In genomic region chr14:90331497-90332270, GRCh38 we compare ENCODE assay signal across 8 cellular contexts. TPM values are rescaled to one million over a fixed set of nuclear protein-coding genes. Genes with fewer than 3 reads are reported as not detected.
DNase-seq lines count a peak whose midpoint lies in the region; ATAC-seq, FAIRE-seq and TF ChIP-seq lines count a peak whose summit lies in the region.

Gene NRDE2 (minus strand): TSS chr14:90331941. CDS start chr14:90331904, 37 bp downstream.

- peak within 1 kb of the TSS; percentile 42 to 74 (median 66) for H3K4me3 ChIP-seq in pancreas
- H3K4me3 ChIP-seq in tibial artery = peak within 1 kb of the TSS; percentile 64 to 76

- H3K27ac ChIP-seq in pancreas (peak within 1 kb of the TSS; percentile 46 to 84 (median 62)), tibial artery (peak within 1 kb of the TSS; percentile 84 to 88)

- H3K27me3 ChIP-seq in pancreas (no peaks in the 10 kb centered on the region), tibial artery (peaks cover 0 to 4% of the 10 kb centered on the region in 2 donors)

- ATAC-seq in HG02840 (IDR thresholded peaks at IDR 0.05; ENCODE audit: low FRiP score, unreplicated experiment) (peak; percentile 87), Right ventricle myocardium superior (ENCODE audit: poor library complexity) (peak; percentile 99), pancreas (peak; percentile 99 to 100 (median 99))

- DNase-seq in GM12892 (ENCODE audit: insufficient read length) (peak; percentile 73), NCI-H1436 (lab: John Stamatoyannopoulos, UW) (peak; percentile 97), SW480 (ENCODE audit: low spot score) (peak; percentile 97), Right ventricle myocardium superior (peak; percentile 100), pancreas (peak; percentile 99 to 100 (median 100)), tibial artery (peak; percentile 99)
- peak; percentile 99 for DNase-seq in activated naive CD8-positive, alpha-beta T cell treated with anti-CD3 and anti-CD28 coated beads, Interleukin-2, amount 50 U/mL, for 16 hours (ENCODE audit: low read depth, low spot score)

- intact Hi-C loops in Right ventricle myocardium superior (cut with DNase I) (loop anchor here (5.0 kb wide), 1 partner anchor 51 kb away; no protein-coding TSS in a partner anchor), pancreas (cut with DNase I) (no loop called here), tibial artery (cut with DNase I; ENCODE audit: low total_unique reads) (no loop called here)

- 2 to 3% methylated on average over 46 of the region's 46 CpGs for WGBS in pancreas, 2 donors

- no peaks in the 10 kb centered on the region for H3K9me3 ChIP-seq in pancreas
- no peaks in the 10 kb centered on the region for H3K9me3 ChIP-seq in tibial artery

- peak; percentile 95 for FAIRE-seq in GM12892 (lab: Jason Lieb, UNC)
- peak; percentile 60 for FAIRE-seq in pancreas (lab: Jason Lieb, UNC)

- peak; percentile 70 for TF ChIP-seq POLR2A in GM12892 (IDR thresholded peaks at IDR 0.05; ENCODE audit: low read depth, low read length)

- no peaks in the 10 kb centered on the region for H3K36me3 ChIP-seq in pancreas
- H3K36me3 ChIP-seq in tibial artery = no peaks in the 10 kb centered on the region

- H3K4me1 ChIP-seq in pancreas = peaks cover 0 to 6% (median 5%) of the 10 kb centered on the region in 3 donors
- peaks cover 0 to 11% (median 7%) of the 10 kb centered on the region in 4 donors for H3K4me1 ChIP-seq in tibial artery

- no peak for TF ChIP-seq CTCF in pancreas (IDR thresholded peaks at IDR 0.05)
- no peak for TF ChIP-seq CTCF in tibial artery (IDR thresholded peaks at IDR 0.05)

RNA-seq across cellular contexts. Expression of gene NRDE2, which starts in this region (rescaled TPM):
- 4.8 TPM for polyA plus RNA-seq in GM12892 (2012; ENCODE audit: missing spikeins)
- 9.5 TPM for total RNA-seq in Right ventricle myocardium superior
- 10 to 100 TPM in 1 of 6 donors, 1 to 10 TPM in 5; 7.0 to 12.7 (median 8.6) TPM for total RNA-seq in pancreas
- polyA plus RNA-seq in pancreas = 10 to 100 TPM; 10.4 to 12.5 TPM

Comparison
In these comparisons a context has a peak if more than half of its experiments do, and no peak if none do; other contexts are left out.
1. Peak in every context shown above with its lines: DNase-seq, ATAC-seq, H3K4me3 ChIP-seq and H3K27ac ChIP-seq.